ENCODE assay signal across 14 cellular contexts in the genomic region with DNA sequence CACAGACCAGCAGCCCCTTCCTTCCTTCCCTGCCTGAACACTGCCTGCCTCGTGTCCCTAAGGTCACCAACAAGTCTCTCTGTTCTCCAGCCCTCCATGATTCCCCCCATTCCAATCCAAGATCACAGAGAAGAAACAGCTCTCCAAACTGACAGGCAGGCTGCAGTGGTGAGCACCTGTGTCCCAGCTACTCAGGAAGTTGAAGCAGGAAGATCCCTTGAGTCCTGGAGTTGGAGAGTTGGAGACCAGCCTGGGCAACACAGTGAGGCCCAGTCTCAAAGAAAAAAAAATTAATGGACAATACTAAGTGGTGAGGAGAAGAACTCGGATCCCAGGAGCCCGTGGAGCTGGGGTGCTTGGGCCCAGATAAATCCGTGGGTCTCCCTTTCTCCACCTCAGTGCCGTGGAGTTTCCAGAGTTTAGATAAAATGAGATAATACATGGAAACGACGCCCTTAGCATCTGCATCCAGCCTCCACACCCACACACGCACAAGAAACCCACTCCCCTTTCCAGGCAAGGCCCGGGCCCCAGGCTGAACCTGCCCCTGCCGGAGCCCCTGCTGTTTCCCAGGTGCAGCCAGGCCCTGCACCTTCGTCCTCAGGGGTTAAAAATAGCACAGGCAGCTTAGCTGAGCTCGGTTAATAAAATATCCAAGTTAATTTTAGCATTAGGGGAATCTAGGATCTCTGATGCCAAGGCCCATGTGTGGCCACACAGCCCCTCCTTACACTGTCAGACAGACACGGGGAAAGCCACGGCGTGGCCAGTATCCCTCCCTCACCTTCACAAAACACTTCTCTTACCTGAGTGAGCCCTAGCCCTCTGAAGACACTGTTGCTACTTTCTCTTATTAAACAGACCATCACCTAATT. TPM values are rescaled to one million over a fixed set of nuclear protein-coding genes. Genes with fewer than 3 reads are reported as not detected.
DNase-seq lines count a peak whose midpoint lies in the region; ATAC-seq, FAIRE-seq and TF ChIP-seq lines count a peak whose summit lies in the region.
"Had no signal": no experiment of that assay in that cellular context is flagged by ENCODE, and none has a peak within 500 bp of the region (broad histone marks: within the 10 kb centered on the region; RNA-seq: fewer than 3 reads in every experiment).

No MANE protein-coding gene starts in this region.

- no peaks in the 10 kb centered on the region for H3K9me3 Mint-ChIP-seq in activated naive CD4-positive, alpha-beta T cell treated with anti-CD3 and anti-CD28 coated beads, Interleukin-2, amount 50 U/mL, for 24 hours

- no peak overlapping the region for H3K23ac ChIP-seq in mesendoderm (ENCODE audit: low read length)

- POLR2A ChIA-PET in GM12878 (lab: Charles Lee), result interaction anchor here (0.6 to 1.8 kb wide), 3 partner anchors 9 to 165 kb away, joined by 4 to 5 read pairs (median 4); no protein-coding TSS in a partner anchor

- no peak for ATAC-seq in GM12878
- no peak for ATAC-seq in upper lobe of right lung
- ATAC-seq: foreskin keratinocyte had no signal

- H3K9me3 ChIP-seq in GM12878 (replicated peaks; ENCODE audit: control insufficient read depth, insufficient read depth, low read length), result no peaks in the 10 kb centered on the region; the same call in 2 of the 3 replicates
- H3K9me3 ChIP-seq in upper lobe of right lung, result no peaks in the 10 kb centered on the region

- no peaks in the 10 kb centered on the region for H3K27me3 Mint-ChIP-seq in activated naive CD4-positive, alpha-beta T cell treated with anti-CD3 and anti-CD28 coated beads, Interleukin-2, amount 50 U/mL, for 24 hours

- intact Hi-C loops in GM12878 (cut with micrococcal nuclease; ENCODE audit: unreplicated experiment) (loop anchor here (5.0 kb wide), 1 partner anchor 80 kb away; no protein-coding TSS in a partner anchor), upper lobe of right lung (cut with DNase I) (no loop called here)

- no peak overlapping the region for H3K4ac ChIP-seq in mesendoderm (ENCODE audit: low read depth, low read length)

- TF ChIP-seq POLR2A in GM12878 (IDR thresholded peaks at IDR 0.05; ENCODE audit: low read depth, low read length), result no peak

- H4K20me1 ChIP-seq in GM12878 (ENCODE audit: control insufficient read depth, insufficient read depth), result no peaks in the 10 kb centered on the region

- no peak overlapping the region for H2AK5ac ChIP-seq in mesendoderm (ENCODE audit: low read length)

- FAIRE-seq in GM12878 (lab: Jason Lieb, UNC), result no peak

- no peak overlapping the region for H2BK120ac ChIP-seq in mesendoderm (ENCODE audit: low read depth, low read length)

- H3K18ac ChIP-seq in mesendoderm (ENCODE audit: low read length), result no peak overlapping the region

- H3K79me2 ChIP-seq in GM12878 (ENCODE audit: control insufficient read depth, insufficient read depth, low read length), result peaks cover 60% of the 10 kb centered on the region
- H3K79me2 ChIP-seq in mesendoderm (ENCODE audit: control insufficient read depth, insufficient read depth, low read length), result peaks cover 52% of the 10 kb centered on the region

- no peak overlapping the region for H4K8ac ChIP-seq in mesendoderm (ENCODE audit: low read depth, low read length)

- CTCF ChIA-PET in GM12878 (lab: Yijun Ruan, JAX), result interaction anchor here (0.6 to 1.3 kb wide), 2 partner anchors 61 to 307 kb away, joined by 4 to 5 read pairs; no protein-coding TSS in a partner anchor

- H3K4me1 ChIP-seq in GM12878 (ENCODE audit: control insufficient read depth, insufficient read depth, low read length) (peaks cover 43% of the 10 kb centered on the region), mesendoderm (ENCODE audit: control insufficient read depth, low read depth, low read length) (peaks cover 10% of the 10 kb centered on the region), upper lobe of right lung (peaks cover 64% of the 10 kb centered on the region)

- H3K4me2 ChIP-seq in GM12878 (ENCODE audit: control insufficient read depth, insufficient read depth), result peak overlapping the region; percentile 95
- no peak overlapping the region for H3K4me2 ChIP-seq in mesendoderm (ENCODE audit: low read length)

- H3K27me3 ChIP-seq in GM12878 (replicated peaks in 1 of 2; ENCODE audit: control insufficient read depth in 2 of 2, insufficient read depth in 2 of 2, low read length in 1 of 2) (no peaks in the 10 kb centered on the region), mesendoderm (ENCODE audit: insufficient read depth, low read length, poor library complexity) (no peaks in the 10 kb centered on the region), upper lobe of right lung (no peaks in the 10 kb centered on the region)
- H3K27me3 ChIP-seq: foreskin keratinocyte had no signal

- in situ Hi-C loops in GM12878 (cut with MboI), result loop anchor here (5.0 kb wide), 1 partner anchor 60 kb away; no protein-coding TSS in a partner anchor

- H3K9ac ChIP-seq in GM12878 (ENCODE audit: control insufficient read depth, insufficient read depth, low read length), result peak overlapping the region; percentile 73
- no peak overlapping the region for H3K9ac ChIP-seq in mesendoderm (ENCODE audit: low read length)

- H3K27ac ChIP-seq in GM12878 (ENCODE audit: control insufficient read depth, insufficient read depth) (peak overlapping the region; percentile 84; the same call in 1 of the 2 replicates), mesendoderm (ENCODE audit: low read depth, low read length) (no peak overlapping the region), upper lobe of right lung (peak overlapping the region; percentile 81), caudate nucleus (ENCODE audit: low read depth, low read length) (no peak overlapping the region)
- H3K27ac ChIP-seq: foreskin keratinocyte had no signal

- H3K4me3 ChIP-seq in GM12878, result no peak overlapping the region
- H3K4me3 ChIP-seq in mesendoderm (ENCODE audit: low read length), result no peak overlapping the region
- peak overlapping the region; percentile 29 for H3K4me3 ChIP-seq in upper lobe of right lung

- TF ChIP-seq CTCF in GM12878 (IDR thresholded peaks at IDR 0.05 in 2 of 3, conservative IDR thresholded peaks at IDR 0.05 in 1 of 3; ENCODE audit: control insufficient read depth in 2 of 3, extremely low read depth in 1 of 3, insufficient read depth in 1 of 3, low read depth in 3 of 3, low read length in 3 of 3), result no peak
- TF ChIP-seq CTCF in upper lobe of right lung (IDR thresholded peaks at IDR 0.05), result no peak

- no TSS peak for BruUV-seq in GM12878 (replicated peaks; lab: Mats Ljungman, UMichigan)

- SMC1A ChIA-PET in GM12878 (lab: Charles Lee; ENCODE audit: uncharacterized antibody, unreplicated experiment), result interaction anchor here (1.8 kb wide), 1 partner anchor 60 kb away, joined by 9 read pairs; no protein-coding TSS in a partner anchor

- peak overlapping the region; percentile 98 for H3K4me3 Mint-ChIP-seq in activated naive CD4-positive, alpha-beta T cell treated with anti-CD3 and anti-CD28 coated beads, Interleukin-2, amount 50 U/mL, for 24 hours

- no peak overlapping the region for H2BK5ac ChIP-seq in mesendoderm (ENCODE audit: low read length)

- WGBS in GM12878 (ENCODE audit: insufficient coverage, insufficient replicate concordance, low lambda C conversion rate, missing lambda C conversion rate), result 82% methylated on average over 15 of the region's 15 CpGs
- no CpG with 5 or more reads among the region's 15 CpGs for WGBS in mesendoderm (ENCODE audit: extremely low coverage, insufficient coverage, low lambda C conversion rate)

- peak overlapping the region; percentile 98 for H3K27ac Mint-ChIP-seq in activated naive CD4-positive, alpha-beta T cell treated with anti-CD3 and anti-CD28 coated beads, Interleukin-2, amount 50 U/mL, for 24 hours

- no peak for TF ChIP-seq RAD21 in GM12878 (IDR thresholded peaks at IDR 0.05; ENCODE audit: insufficient read depth, low read depth, low read length)

- peaks cover 14% of the 10 kb centered on the region for H3K36me3 Mint-ChIP-seq in activated naive CD4-positive, alpha-beta T cell treated with anti-CD3 and anti-CD28 coated beads, Interleukin-2, amount 50 U/mL, for 24 hours

- TF ChIP-seq EP300 in GM12878 (IDR thresholded peaks at IDR 0.05; ENCODE audit: borderline replicate concordance in 1 of 2, control insufficient read depth in 1 of 2, low read depth in 2 of 2, low read length in 2 of 2), result no peak

- peaks cover 30% of the 10 kb centered on the region for H3K79me1 ChIP-seq in mesendoderm (ENCODE audit: low read length)

- RAD21 ChIA-PET in GM12878 (lab: Charles Lee; ENCODE audit: unreplicated experiment), result interaction anchor here (1.0 to 2.1 kb wide), 2 partner anchors 20 to 62 kb away, joined by 3 to 7 read pairs; no protein-coding TSS in a partner anchor

- H4K5ac ChIP-seq in mesendoderm (ENCODE audit: low read length), result no peak overlapping the region

- H3K4me1 Mint-ChIP-seq in activated naive CD4-positive, alpha-beta T cell treated with anti-CD3 and anti-CD28 coated beads, Interleukin-2, amount 50 U/mL, for 24 hours, result peaks cover 68% of the 10 kb centered on the region

- DNase-seq in activated naive CD4-positive, alpha-beta T cell treated with Interleukin-2 at 50 U/mL for 16 hours, result no peak
- DNase-seq in GM12878 (ENCODE audit: low read depth, low spot score) (no peak), mesendoderm (no peak), upper lobe of right lung (no peak), NCI-H2227 treated with DMSO at 0.1 percent for 48 hours (lab: John Stamatoyannopoulos, UW) (no peak), caudate nucleus (lab: John Stamatoyannopoulos, UW) (no peak), LoVo (ENCODE audit: low spot score) (no peak)
- DNase-seq: amniotic stem cell, foreskin keratinocyte, HCEC 1CT, NCI-H446 had no signal

- H2AFZ ChIP-seq in GM12878 (ENCODE audit: control insufficient read depth, low read depth, low read length), result no peak overlapping the region

- H3K56ac ChIP-seq in mesendoderm (ENCODE audit: low read length), result peak overlapping the region; percentile 42

- no peak overlapping the region for H2BK15ac ChIP-seq in mesendoderm (replicated peaks; ENCODE audit: low read depth)

- no peaks in the 10 kb centered on the region; a peak in 1 of 4 replicates for H3K36me3 ChIP-seq in GM12878 (ENCODE audit: control insufficient read depth in 2 of 2, insufficient read depth in 2 of 2, low read length in 1 of 2)
- H3K36me3 ChIP-seq in mesendoderm (ENCODE audit: control insufficient read depth, insufficient read depth, low read length), result no peaks in the 10 kb centered on the region
- H3K36me3 ChIP-seq in upper lobe of right lung, result no peaks in the 10 kb centered on the region

RNA-seq across cellular contexts. Expression of a gene that starts 4.7 kb away (rescaled TPM):
- 26.7 and 27.7 TPM in 2 replicates for total RNA-seq in GM12878 (2013; cell fraction: nucleolus; rRNA removed)
- total RNA-seq in GM12878 (2014; rRNA removed) (18.2 and 19.1 TPM in 2 replicates), GM12878 (2014; rRNA removed; fragmentation: Illumina TruSeq; extraction: Trizol) (14.6 and 16.6 TPM in 2 replicates), GM12878 (2021) (29.4 and 33.9 TPM in 2 replicates), upper lobe of right lung (17.3 TPM)
- 6.4 TPM for polyA plus RNA-seq in GM12878 (2011; ENCODE audit: low read depth)
- polyA plus RNA-seq in GM12878 (2011; rRNA removed) (10.5 and 15.0 TPM in 2 replicates), GM12878 (2014; fragmentation: Illumina TruSeq; extraction: Trizol) (13.8 and 19.8 TPM in 2 replicates), GM12878 (2014; fragmentation: Nextera tagmentation; extraction: Ambion mirVana) (1 to 10 TPM in 1 of 2 experiments, under 1 TPM in 1; 0.79 to 2.1 TPM), GM12878 (2014; rRNA removed) (28.5 and 29.0 TPM in 2 replicates), GM12878 (2016; fragmentation: Nextera tagmentation; extraction: Ambion mirVana) (10 to 100 TPM; 16.5 to 18.6 TPM)
- 15.9 and 18.4 TPM in 2 replicates for polyA plus RNA-seq in GM12878 (2011; cell fraction: cytosol; rRNA removed)
- 30.3 and 33.9 TPM in 2 replicates for polyA plus RNA-seq in GM12878 (2011; cell fraction: nucleus; rRNA removed)
- polyA plus RNA-seq in GM12878 (2012), result 13.9 and 16.8 TPM in 2 replicates
- polyA minus RNA-seq in GM12878 (2011; rRNA and poly(A)+ RNA removed), result 11.9 and 19.9 TPM in 2 replicates
- polyA minus RNA-seq in GM12878 (2011; cell fraction: cytosol; rRNA and poly(A)+ RNA removed), result 7.7 and 7.9 TPM in 2 replicates
- 7.3 and 11.3 TPM in 2 replicates for polyA minus RNA-seq in GM12878 (2011; cell fraction: nucleus; rRNA and poly(A)+ RNA removed)
- 11.0 TPM for polyA plus RNA-seq in mesendoderm (2013, experiment 1 of 2)
- 11.3 TPM for polyA plus RNA-seq in mesendoderm (2013, experiment 2 of 2)

RNA-seq across cellular contexts. Expression of a gene that starts 51.3 kb away (rescaled TPM):
- not detected in 2 replicates for total RNA-seq in GM12878 (2013; cell fraction: nucleolus; rRNA removed)
- total RNA-seq in GM12878 (2014; rRNA removed), result not detected in 2 replicates
- total RNA-seq in GM12878 (2014; rRNA removed; fragmentation: Illumina TruSeq; extraction: Trizol), result not detected in 2 replicates
- total RNA-seq in GM12878 (2021), result not detected in 2 replicates
- polyA plus RNA-seq in GM12878 (2011; ENCODE audit: low read depth), result not detected
- not detected in 2 replicates for polyA plus RNA-seq in GM12878 (2011; rRNA removed)
- not detected in 2 replicates for polyA plus RNA-seq in GM12878 (2011; cell fraction: cytosol; rRNA removed)
- not detected in 2 replicates for polyA plus RNA-seq in GM12878 (2011; cell fraction: nucleus; rRNA removed)
- not detected in 2 replicates for polyA plus RNA-seq in GM12878 (2012)
- polyA plus RNA-seq in GM12878 (2014; fragmentation: Illumina TruSeq; extraction: Trizol), result not detected in 2 replicates
- not detected for polyA plus RNA-seq in GM12878 (2014; fragmentation: Nextera tagmentation; extraction: Ambion mirVana)
- polyA plus RNA-seq in GM12878 (2014; rRNA removed), result not detected in 2 replicates
- polyA plus RNA-seq in GM12878 (2016; fragmentation: Nextera tagmentation; extraction: Ambion mirVana), result not detected
- not detected in 2 replicates for polyA minus RNA-seq in GM12878 (2011; rRNA and poly(A)+ RNA removed)
- polyA minus RNA-seq in GM12878 (2011; cell fraction: cytosol; rRNA and poly(A)+ RNA removed), result not detected in 2 replicates
- polyA minus RNA-seq in GM12878 (2011; cell fraction: nucleus; rRNA and poly(A)+ RNA removed), result not detected in 2 replicates
- not detected for polyA plus RNA-seq in mesendoderm (2013, experiment 1 of 2)
- polyA plus RNA-seq in mesendoderm (2013, experiment 2 of 2), result not detected
- total RNA-seq in upper lobe of right lung, result not detected
- total RNA-seq: foreskin keratinocyte; HT-29; T-helper 2 cell treated with Interferon-gamma antibody and Interleukin-4, amounts not matched to agents 100 ng/mL and 5 ng/mL, for 36 hours had no signal
- polyA plus RNA-seq: foreskin keratinocyte had no signal

Comparison
In these comparisons a context has a peak if more than half of its experiments do, and no peak if none do; other contexts are left out.
1. H3K27ac ChIP-seq: peak in GM12878 (single experiment) and upper lobe of right lung (single experiment); none in mesendoderm (single experiment) and caudate nucleus (single experiment).